1 cellular context compared by ENCODE assay signal in genomic region chr2:59584958-59585357, GRCh38.
TF ChIP-seq lines count a peak whose summit lies in the region.

No MANE protein-coding gene starts in this region.

TF ChIP-seq in WTC11, 78 proteins besides CTCF, POLR2A, EP300 and RAD21 (continued from another document):
- no peak for TF ChIP-seq HMGXB4 (CRISPR knock-in tag; IDR thresholded peaks at IDR 0.05)
